1 cellular context compared by ENCODE assay signal in the genomic region with DNA sequence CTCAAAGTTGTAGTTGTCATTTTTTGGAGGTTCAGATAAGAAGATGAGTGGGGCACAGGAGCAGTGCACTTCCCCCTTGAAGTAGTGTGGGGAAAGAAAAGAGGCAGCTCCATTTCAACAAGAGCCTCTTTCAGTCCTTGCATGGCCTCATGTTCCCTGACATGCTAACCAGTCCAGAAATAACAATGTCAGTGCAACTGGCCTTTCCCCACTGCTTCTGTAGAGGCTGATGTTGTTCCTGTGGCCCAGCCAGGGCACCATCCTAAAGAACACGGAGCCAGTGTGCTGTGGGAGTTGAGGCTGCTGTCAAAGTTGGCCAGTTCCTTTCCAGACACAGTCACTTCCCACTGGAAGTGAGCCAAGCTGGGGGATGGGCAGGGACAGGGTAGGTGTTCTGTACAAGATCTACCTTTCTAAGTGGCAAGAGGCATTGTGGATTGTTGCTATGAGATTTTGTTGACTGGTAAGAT.
TF ChIP-seq lines count a peak whose summit lies in the region.

No MANE protein-coding gene starts in this region.

TF ChIP-seq in K562, 482 proteins besides CTCF, POLR2A, EP300 and RAD21 (continued from another document and continues in another):
- TF ChIP-seq ZBTB40 (IDR thresholded peaks at IDR 0.05) (no peak), ZBTB40 (CRISPR knock-in tag; IDR thresholded peaks at IDR 0.05) (no peak), E2F3 (CRISPR knock-in tag; IDR thresholded peaks at IDR 0.05) (no peak), DIDO1 (tag; IDR thresholded peaks at IDR 0.05; ENCODE audit: low read depth) (no peak), MECOM (CRISPR knock-in tag; IDR thresholded peaks at IDR 0.05) (no peak), PHF20 (IDR thresholded peaks at IDR 0.05; ENCODE audit: partially characterized antibody) (no peak), SRF (CRISPR knock-in tag; IDR thresholded peaks at IDR 0.05) (no peak), SMAD4 (CRISPR knock-in tag; conservative IDR thresholded peaks at IDR 0.05) (peak; percentile 66), TAF7 (tag; IDR thresholded peaks at IDR 0.05) (no peak), ZNF655 (CRISPR knock-in tag; IDR thresholded peaks at IDR 0.05) (no peak), SIRT6 (IDR thresholded peaks at IDR 0.05; ENCODE audit: low read depth, low read length) (no peak), BACH1 (tag; IDR thresholded peaks at IDR 0.05) (no peak), ZBED1 (IDR thresholded peaks at IDR 0.05) (no peak), GTF2A2 (tag; IDR thresholded peaks at IDR 0.05) (no peak), SNAPC5 (CRISPR knock-in tag; IDR thresholded peaks at IDR 0.05) (no peak), KLF6 (CRISPR knock-in tag; IDR thresholded peaks at IDR 0.05; ENCODE audit: borderline replicate concordance) (no peak), ATF1 (CRISPR knock-in tag; IDR thresholded peaks at IDR 0.05) (no peak), ATF1 (tag; IDR thresholded peaks at IDR 0.05) (0 out of 2 replicates have a peak, but pooled peaks have one; percentile 27), ZNF408 (CRISPR knock-in tag; IDR thresholded peaks at IDR 0.05; ENCODE audit: low read depth) (no peak), THRAP3 (IDR thresholded peaks at IDR 0.05; ENCODE audit: borderline replicate concordance) (no peak), ELF2 (CRISPR knock-in tag; IDR thresholded peaks at IDR 0.05) (no peak), MAZ (CRISPR knock-in tag; conservative IDR thresholded peaks at IDR 0.05 in 1 of 2, IDR thresholded peaks at IDR 0.05 in 1 of 2) (no peak), CBFA2T2 (conservative IDR thresholded peaks at IDR 0.05) (no peak), PHB (CRISPR knock-in tag; IDR thresholded peaks at IDR 0.05) (no peak), DEAF1 (CRISPR knock-in tag; IDR thresholded peaks at IDR 0.05) (no peak), ZNF668 (CRISPR knock-in tag; IDR thresholded peaks at IDR 0.05) (no peak), SREBF1 (IDR thresholded peaks at IDR 0.05; ENCODE audit: borderline replicate concordance, low read depth, low read length) (no peak), SIN3A (IDR thresholded peaks at IDR 0.05; ENCODE audit: borderline replicate concordance in 2 of 2, control insufficient read depth in 1 of 2, low read depth in 2 of 2, low read length in 2 of 2) (no peak), ZNF445 (CRISPR knock-in tag; IDR thresholded peaks at IDR 0.05; ENCODE audit: low read depth) (no peak), BRD9 (IDR thresholded peaks at IDR 0.05; ENCODE audit: low read depth, partially characterized antibody) (no peak), ZNF232 (CRISPR knock-in tag; IDR thresholded peaks at IDR 0.05) (no peak)
- TF ChIP-seq, protein P1, sequence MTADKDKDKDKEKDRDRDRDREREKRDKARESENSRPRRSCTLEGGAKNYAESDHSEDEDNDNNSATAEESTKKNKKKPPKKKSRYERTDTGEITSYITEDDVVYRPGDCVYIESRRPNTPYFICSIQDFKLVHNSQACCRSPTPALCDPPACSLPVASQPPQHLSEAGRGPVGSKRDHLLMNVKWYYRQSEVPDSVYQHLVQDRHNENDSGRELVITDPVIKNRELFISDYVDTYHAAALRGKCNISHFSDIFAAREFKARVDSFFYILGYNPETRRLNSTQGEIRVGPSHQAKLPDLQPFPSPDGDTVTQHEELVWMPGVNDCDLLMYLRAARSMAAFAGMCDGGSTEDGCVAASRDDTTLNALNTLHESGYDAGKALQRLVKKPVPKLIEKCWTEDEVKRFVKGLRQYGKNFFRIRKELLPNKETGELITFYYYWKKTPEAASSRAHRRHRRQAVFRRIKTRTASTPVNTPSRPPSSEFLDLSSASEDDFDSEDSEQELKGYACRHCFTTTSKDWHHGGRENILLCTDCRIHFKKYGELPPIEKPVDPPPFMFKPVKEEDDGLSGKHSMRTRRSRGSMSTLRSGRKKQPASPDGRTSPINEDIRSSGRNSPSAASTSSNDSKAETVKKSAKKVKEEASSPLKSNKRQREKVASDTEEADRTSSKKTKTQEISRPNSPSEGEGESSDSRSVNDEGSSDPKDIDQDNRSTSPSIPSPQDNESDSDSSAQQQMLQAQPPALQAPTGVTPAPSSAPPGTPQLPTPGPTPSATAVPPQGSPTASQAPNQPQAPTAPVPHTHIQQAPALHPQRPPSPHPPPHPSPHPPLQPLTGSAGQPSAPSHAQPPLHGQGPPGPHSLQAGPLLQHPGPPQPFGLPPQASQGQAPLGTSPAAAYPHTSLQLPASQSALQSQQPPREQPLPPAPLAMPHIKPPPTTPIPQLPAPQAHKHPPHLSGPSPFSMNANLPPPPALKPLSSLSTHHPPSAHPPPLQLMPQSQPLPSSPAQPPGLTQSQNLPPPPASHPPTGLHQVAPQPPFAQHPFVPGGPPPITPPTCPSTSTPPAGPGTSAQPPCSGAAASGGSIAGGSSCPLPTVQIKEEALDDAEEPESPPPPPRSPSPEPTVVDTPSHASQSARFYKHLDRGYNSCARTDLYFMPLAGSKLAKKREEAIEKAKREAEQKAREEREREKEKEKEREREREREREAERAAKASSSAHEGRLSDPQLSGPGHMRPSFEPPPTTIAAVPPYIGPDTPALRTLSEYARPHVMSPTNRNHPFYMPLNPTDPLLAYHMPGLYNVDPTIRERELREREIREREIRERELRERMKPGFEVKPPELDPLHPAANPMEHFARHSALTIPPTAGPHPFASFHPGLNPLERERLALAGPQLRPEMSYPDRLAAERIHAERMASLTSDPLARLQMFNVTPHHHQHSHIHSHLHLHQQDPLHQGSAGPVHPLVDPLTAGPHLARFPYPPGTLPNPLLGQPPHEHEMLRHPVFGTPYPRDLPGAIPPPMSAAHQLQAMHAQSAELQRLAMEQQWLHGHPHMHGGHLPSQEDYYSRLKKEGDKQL (CRISPR knock-in tag; IDR thresholded peaks at IDR 0.05; ENCODE audit: borderline replicate concordance) = no peak
- TF ChIP-seq, protein P2, sequence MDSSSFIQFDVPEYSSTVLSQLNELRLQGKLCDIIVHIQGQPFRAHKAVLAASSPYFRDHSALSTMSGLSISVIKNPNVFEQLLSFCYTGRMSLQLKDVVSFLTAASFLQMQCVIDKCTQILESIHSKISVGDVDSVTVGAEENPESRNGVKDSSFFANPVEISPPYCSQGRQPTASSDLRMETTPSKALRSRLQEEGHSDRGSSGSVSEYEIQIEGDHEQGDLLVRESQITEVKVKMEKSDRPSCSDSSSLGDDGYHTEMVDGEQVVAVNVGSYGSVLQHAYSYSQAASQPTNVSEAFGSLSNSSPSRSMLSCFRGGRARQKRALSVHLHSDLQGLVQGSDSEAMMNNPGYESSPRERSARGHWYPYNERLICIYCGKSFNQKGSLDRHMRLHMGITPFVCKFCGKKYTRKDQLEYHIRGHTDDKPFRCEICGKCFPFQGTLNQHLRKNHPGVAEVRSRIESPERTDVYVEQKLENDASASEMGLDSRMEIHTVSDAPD (CRISPR knock-in tag; IDR thresholded peaks at IDR 0.05) = no peak
